8 cellular contexts compared by ENCODE assay signal in genomic region chr3:901953-902778, GRCh38.
DNase-seq lines count a peak whose midpoint lies in the region; ATAC-seq and TF ChIP-seq lines count a peak whose summit lies in the region.

No MANE protein-coding gene starts in this region.

- TF ChIP-seq CTCF in BJ (IDR thresholded peaks at IDR 0.05; ENCODE audit: insufficient read depth, low read depth, low read length) (peak; percentile 25; the same call in 1 of the 2 replicates), HL-60 (IDR thresholded peaks at IDR 0.05; ENCODE audit: insufficient read depth, low read length) (peak; percentile 19), chondrocyte (IDR thresholded peaks at IDR 0.05) (peak; percentile 83), coronary artery (IDR thresholded peaks at IDR 0.05) (no peak)
- TF ChIP-seq CTCF in CD4-positive, alpha-beta T cell (IDR thresholded peaks at IDR 0.05) = no peak

- no peak for DNase-seq in BJ (ENCODE audit: low read depth)
- DNase-seq in HL-60 (ENCODE audit: low read depth in 1 of 2, low spot score in 1 of 2) = no peak
- DNase-seq in chondrocyte (ENCODE audit: low spot score) = no peak
- DNase-seq in CD4-positive, alpha-beta T cell = no peak
- DNase-seq in coronary artery (ENCODE audit: low spot score) = no peak
- no peak for DNase-seq in T-helper 9 cell
- no peak for DNase-seq in activated CD4-positive, alpha-beta memory T cell treated with anti-CD3 and anti-CD28 coated beads for 36 hours

- H3K4me3 Mint-ChIP-seq in chondrocyte (ENCODE audit: unreplicated experiment) = no peak overlapping the region
- no peak overlapping the region for H3K4me3 Mint-ChIP-seq in CD4-positive, alpha-beta T cell
- H3K4me3 Mint-ChIP-seq in activated CD4-positive, alpha-beta memory T cell treated with anti-CD3 and anti-CD28 coated beads for 36 hours = no peak overlapping the region

- peaks cover 16% of the 10 kb centered on the region for H3K9me3 Mint-ChIP-seq in chondrocyte (ENCODE audit: low read depth)
- peaks cover 7% of the 10 kb centered on the region for H3K9me3 Mint-ChIP-seq in CD4-positive, alpha-beta T cell
- H3K9me3 Mint-ChIP-seq in activated CD4-positive, alpha-beta memory T cell treated with anti-CD3 and anti-CD28 coated beads for 36 hours = peaks cover 26% of the 10 kb centered on the region

- H3K9me3 ChIP-seq in CD4-positive, alpha-beta T cell (ENCODE audit: control insufficient read depth, low read length) = peaks cover 7% of the 10 kb centered on the region

- no peak overlapping the region for H3K4me3 ChIP-seq in BJ (ENCODE audit: low read depth, low read length)
- H3K4me3 ChIP-seq in HL-60 (replicated peaks; ENCODE audit: insufficient read depth, low read length) = no peak overlapping the region
- H3K4me3 ChIP-seq in coronary artery = no peak overlapping the region

- peak; percentile 57 for ATAC-seq in GM19463 (IDR thresholded peaks at IDR 0.05; ENCODE audit: unreplicated experiment)
- no peak for ATAC-seq in CD4-positive, alpha-beta T cell (ENCODE audit: poor library complexity)

- H3K36me3 Mint-ChIP-seq in chondrocyte (ENCODE audit: low read depth) = no peaks in the 10 kb centered on the region
- H3K36me3 Mint-ChIP-seq in CD4-positive, alpha-beta T cell (ENCODE audit: low read depth) = no peaks in the 10 kb centered on the region
- no peaks in the 10 kb centered on the region for H3K36me3 Mint-ChIP-seq in activated CD4-positive, alpha-beta memory T cell treated with anti-CD3 and anti-CD28 coated beads for 36 hours

- intact Hi-C loops in CD4-positive, alpha-beta T cell (cut with DNase I, micrococcal nuclease) = no loop called here
- intact Hi-C loops in activated CD4-positive, alpha-beta memory T cell treated with anti-CD3 and anti-CD28 coated beads for 36 hours (cut with micrococcal nuclease) = no loop called here

- H3K27ac ChIP-seq in HL-60 (replicated peaks) (no peak overlapping the region), coronary artery (no peak overlapping the region)
- H3K27ac ChIP-seq in CD4-positive, alpha-beta T cell (ENCODE audit: low read depth, low read length) = no peak overlapping the region

- H3K27me3 Mint-ChIP-seq in chondrocyte (ENCODE audit: low read depth) = no peaks in the 10 kb centered on the region
- no peaks in the 10 kb centered on the region for H3K27me3 Mint-ChIP-seq in CD4-positive, alpha-beta T cell
- H3K27me3 Mint-ChIP-seq in activated CD4-positive, alpha-beta memory T cell treated with anti-CD3 and anti-CD28 coated beads for 36 hours = no peaks in the 10 kb centered on the region

- POLR2A ChIA-PET in BJ (lab: Charles Lee) = no interaction called here
- POLR2A ChIA-PET in CD4-positive, alpha-beta T cell (lab: Charles Lee) = no interaction called here
- POLR2A ChIA-PET in activated CD4-positive, alpha-beta memory T cell treated with anti-CD3 and anti-CD28 coated beads for 36 hours (lab: Charles Lee) = no interaction called here

- no peak overlapping the region for H3K27ac Mint-ChIP-seq in chondrocyte (ENCODE audit: unreplicated experiment)
- H3K27ac Mint-ChIP-seq in CD4-positive, alpha-beta T cell = no peak overlapping the region
- H3K27ac Mint-ChIP-seq in activated CD4-positive, alpha-beta memory T cell treated with anti-CD3 and anti-CD28 coated beads for 36 hours = no peak overlapping the region

- CTCF ChIA-PET in BJ (lab: Yijun Ruan, JAX) = no interaction called here
- CTCF ChIA-PET in CD4-positive, alpha-beta T cell (lab: Charles Lee) = no interaction called here
- CTCF ChIA-PET in activated CD4-positive, alpha-beta memory T cell treated with anti-CD3 and anti-CD28 coated beads for 36 hours (lab: Charles Lee) = interaction anchor here (0.6 kb wide), 1 partner anchor 837 kb away, joined by 5 read pairs; no protein-coding TSS in a partner anchor

- no peaks in the 10 kb centered on the region for H3K27me3 ChIP-seq in BJ (ENCODE audit: control insufficient read depth, insufficient read depth, low read length)
- no peaks in the 10 kb centered on the region for H3K27me3 ChIP-seq in HL-60 (ENCODE audit: insufficient read depth, poor library complexity, severe bottlenecking)
- no peaks in the 10 kb centered on the region for H3K27me3 ChIP-seq in CD4-positive, alpha-beta T cell (ENCODE audit: control insufficient read depth, insufficient read depth, low read length)

- no peaks in the 10 kb centered on the region for H3K4me1 Mint-ChIP-seq in chondrocyte (ENCODE audit: low read depth)
- no peaks in the 10 kb centered on the region for H3K4me1 Mint-ChIP-seq in CD4-positive, alpha-beta T cell (ENCODE audit: low read depth)
- no peaks in the 10 kb centered on the region for H3K4me1 Mint-ChIP-seq in activated CD4-positive, alpha-beta memory T cell treated with anti-CD3 and anti-CD28 coated beads for 36 hours (ENCODE audit: low read depth)

- H3K36me3 ChIP-seq in BJ (ENCODE audit: control insufficient read depth, insufficient read depth, low read length) = no peaks in the 10 kb centered on the region

Comparison
In these comparisons a context has a peak if more than half of its experiments do, and no peak if none do; other contexts are left out.
1. CTCF ChIP-seq: peak in BJ (single experiment), HL-60 (single experiment) and chondrocyte (single experiment); none in CD4-positive, alpha-beta T cell (single experiment) and coronary artery (single experiment).